10 cellular contexts compared by ENCODE assay signal in the genomic region with DNA sequence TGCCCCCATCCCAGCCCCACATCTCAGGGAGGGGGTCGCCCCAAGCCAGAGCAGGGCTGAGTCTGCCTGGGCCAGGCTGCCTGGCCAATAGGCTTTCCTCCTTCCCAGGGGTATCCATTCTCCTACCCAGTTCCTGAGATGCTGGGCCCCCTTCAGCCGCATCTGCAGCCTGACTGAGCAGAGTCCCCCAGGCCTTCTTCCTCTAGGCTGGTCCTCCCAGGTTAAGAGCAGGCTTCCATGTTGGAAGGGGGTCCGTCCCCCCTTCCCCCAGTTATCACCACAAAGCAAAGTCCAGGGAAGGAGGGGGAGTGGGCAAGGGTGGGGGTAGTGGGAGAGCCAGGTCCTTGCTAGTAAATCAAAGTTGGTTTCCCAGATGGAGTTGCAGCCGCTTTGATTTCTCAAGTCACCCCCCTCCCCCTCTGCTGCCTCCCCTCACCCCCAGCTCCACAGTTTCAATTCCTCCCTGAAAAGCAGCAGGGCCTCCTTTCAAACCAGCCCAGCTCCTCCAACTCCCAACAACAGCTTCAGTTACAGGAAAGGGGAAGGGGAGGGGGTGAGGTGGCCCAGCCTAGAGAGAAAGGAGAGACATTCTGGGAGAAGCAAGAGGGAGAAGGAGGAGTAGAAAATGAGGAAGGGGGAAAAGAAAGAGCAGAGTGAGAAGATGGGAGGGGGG. TPM values are rescaled to one million over a fixed set of nuclear protein-coding genes. Genes with fewer than 3 reads are reported as not detected.
A peak's percentile ranks its signal among the peaks of the same experiment; 100 is the strongest.
DNase-seq lines count a peak whose midpoint lies in the region; ATAC-seq and TF ChIP-seq lines count a peak whose summit lies in the region.
"Had no signal": no experiment of that assay in that cellular context is flagged by ENCODE, and none has a peak within 500 bp of the region (broad histone marks: within the 10 kb centered on the region; RNA-seq: fewer than 3 reads in every experiment).

No MANE protein-coding gene starts in this region.

- peaks cover 79% of the 10 kb centered on the region for H3K27me3 Mint-ChIP-seq in WTC11 (ENCODE audit: low read depth)

- H3K4me3 Mint-ChIP-seq in WTC11: no peak overlapping the region
- H3K4me3 Mint-ChIP-seq: activated B cell treated with CpG ODN at 0.5 μM for 24 hours had no signal

- POLR2A ChIA-PET in WTC11 (lab: Charles Lee): interaction anchor here (0.6 to 2.1 kb wide), 3 partner anchors 9 to 61 kb away, joined by 3 to 16 read pairs (median 3); partner anchors contain the start of gene FZD2

- no peak overlapping the region for H3K27ac Mint-ChIP-seq in WTC11
- H3K27ac Mint-ChIP-seq: activated B cell treated with CpG ODN at 0.5 μM for 24 hours had no signal

- no peak for TF ChIP-seq CTCF in WTC11 (IDR thresholded peaks at IDR 0.05)

- in situ Hi-C loops in KBM-7 (cut with MboI; ENCODE audit: low pct_unique_long_range_greater_than_20kb, low sequenced_read_pairs): loop anchor here (10.0 kb wide), 1 partner anchor 77 kb away; no protein-coding TSS in a partner anchor

- CTCF ChIA-PET in WTC11 (lab: Charles Lee): interaction anchor here (0.9 to 5.2 kb wide), 5 partner anchors 8 to 184 kb away, joined by 4 to 34 read pairs (median 6); partner anchors contain the start of genes FAM171A2 and FZD2

- peak overlapping the region in 14 of 21 experiments; percentile 14 to 79 (median 54) for H3K27ac ChIP-seq in skin epidermis

- DNase-seq in KBM-7 (peak; percentile 45), WTC11 (ENCODE audit: low spot score) (peak; percentile 39), iPS-NIHi11 (ENCODE audit: low spot score) (peak; percentile 70), NCI-H146 treated with DMSO at 0.1 percent for 48 hours (lab: John Stamatoyannopoulos, UW; ENCODE audit: unreplicated experiment) (no peak)
- DNase-seq: activated B cell treated with CpG ODN at 0.5 μM for 24 hours; activated gamma-delta T cell; effector CD8-positive, alpha-beta T cell had no signal

- H3K9me3 Mint-ChIP-seq in WTC11: no peaks in the 10 kb centered on the region
- H3K9me3 Mint-ChIP-seq: activated B cell treated with CpG ODN at 0.5 μM for 24 hours had no signal

- peaks cover 77% of the 10 kb centered on the region for H3K4me1 Mint-ChIP-seq in WTC11
- H3K4me1 Mint-ChIP-seq: activated B cell treated with CpG ODN at 0.5 μM for 24 hours had no signal

- H3K4me3 ChIP-seq in skin epidermis: no peak overlapping the region

- H3K36me3 Mint-ChIP-seq in WTC11: peaks cover 4% of the 10 kb centered on the region; the same call in 1 of the 2 replicates

- ATAC-seq in WTC11: peak; percentile 9
- ATAC-seq in GM19467 (IDR thresholded peaks at IDR 0.05; ENCODE audit: unreplicated experiment): no peak
- no peak for ATAC-seq in HG02642 (IDR thresholded peaks at IDR 0.05; ENCODE audit: poor library complexity, unreplicated experiment)

TF ChIP-seq in WTC11, 78 proteins besides CTCF, POLR2A, EP300 and RAD21:
- TF ChIP-seq, protein P1, sequence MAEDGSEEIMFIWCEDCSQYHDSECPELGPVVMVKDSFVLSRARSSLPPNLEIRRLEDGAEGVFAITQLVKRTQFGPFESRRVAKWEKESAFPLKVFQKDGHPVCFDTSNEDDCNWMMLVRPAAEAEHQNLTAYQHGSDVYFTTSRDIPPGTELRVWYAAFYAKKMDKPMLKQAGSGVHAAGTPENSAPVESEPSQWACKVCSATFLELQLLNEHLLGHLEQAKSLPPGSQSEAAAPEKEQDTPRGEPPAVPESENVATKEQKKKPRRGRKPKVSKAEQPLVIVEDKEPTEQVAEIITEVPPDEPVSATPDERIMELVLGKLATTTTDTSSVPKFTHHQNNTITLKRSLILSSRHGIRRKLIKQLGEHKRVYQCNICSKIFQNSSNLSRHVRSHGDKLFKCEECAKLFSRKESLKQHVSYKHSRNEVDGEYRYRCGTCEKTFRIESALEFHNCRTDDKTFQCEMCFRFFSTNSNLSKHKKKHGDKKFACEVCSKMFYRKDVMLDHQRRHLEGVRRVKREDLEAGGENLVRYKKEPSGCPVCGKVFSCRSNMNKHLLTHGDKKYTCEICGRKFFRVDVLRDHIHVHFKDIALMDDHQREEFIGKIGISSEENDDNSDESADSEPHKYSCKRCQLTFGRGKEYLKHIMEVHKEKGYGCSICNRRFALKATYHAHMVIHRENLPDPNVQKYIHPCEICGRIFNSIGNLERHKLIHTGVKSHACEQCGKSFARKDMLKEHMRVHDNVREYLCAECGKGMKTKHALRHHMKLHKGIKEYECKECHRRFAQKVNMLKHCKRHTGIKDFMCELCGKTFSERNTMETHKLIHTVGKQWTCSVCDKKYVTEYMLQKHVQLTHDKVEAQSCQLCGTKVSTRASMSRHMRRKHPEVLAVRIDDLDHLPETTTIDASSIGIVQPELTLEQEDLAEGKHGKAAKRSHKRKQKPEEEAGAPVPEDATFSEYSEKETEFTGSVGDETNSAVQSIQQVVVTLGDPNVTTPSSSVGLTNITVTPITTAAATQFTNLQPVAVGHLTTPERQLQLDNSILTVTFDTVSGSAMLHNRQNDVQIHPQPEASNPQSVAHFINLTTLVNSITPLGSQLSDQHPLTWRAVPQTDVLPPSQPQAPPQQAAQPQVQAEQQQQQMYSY (CRISPR knock-in tag; IDR thresholded peaks at IDR 0.05): peak; percentile 77
- TF ChIP-seq ZNF671 (CRISPR knock-in tag; IDR thresholded peaks at IDR 0.05) (no peak), ETV6 (CRISPR knock-in tag; IDR thresholded peaks at IDR 0.05) (0 out of 2 replicates have a peak, but pooled peaks have one; percentile 44)

RNA-seq across cellular contexts. Expression of gene FZD2, which starts 9.5 kb away (rescaled TPM):
- 37.6 to 42.8 TPM (median 38.5 TPM) in 3 replicates for total RNA-seq in WTC11 (2021)

RNA-seq across cellular contexts. Expression of gene GPATCH8, which starts 44.6 kb away (rescaled TPM):
- total RNA-seq in WTC11 (2021): 51.9 to 52.4 TPM (median 51.9 TPM) in 3 replicates
